9 cellular contexts compared by ENCODE assay signal in genomic region chr9:119963798-119964372, GRCh38.
DNase-seq lines count a peak whose midpoint lies in the region; ATAC-seq, FAIRE-seq and TF ChIP-seq lines count a peak whose summit lies in the region.
"Had no signal": no experiment of that assay in that cellular context is flagged by ENCODE, and none has a peak within 500 bp of the region (broad histone marks: within the 10 kb centered on the region; RNA-seq: fewer than 3 reads in every experiment).

No MANE protein-coding gene starts in this region.

- no peaks in the 10 kb centered on the region for H3K36me3 ChIP-seq in effector memory CD4-positive, alpha-beta T cell (ENCODE audit: control insufficient read depth, insufficient read depth, low read length)

- TF ChIP-seq CTCF in retinal pigment epithelial cell (conservative IDR thresholded peaks at IDR 0.05; ENCODE audit: low read depth, low read length): no peak

- no peaks in the 10 kb centered on the region for H3K9me3 ChIP-seq in effector memory CD4-positive, alpha-beta T cell (ENCODE audit: control insufficient read depth, low read length)

- ATAC-seq in HG02970 (IDR thresholded peaks at IDR 0.05; ENCODE audit: low FRiP score, unreplicated experiment): no peak

- H3K27me3 ChIP-seq in effector memory CD4-positive, alpha-beta T cell (replicated peaks; ENCODE audit: control insufficient read depth, insufficient read depth, low read length, poor library complexity, severe bottlenecking): no peaks in the 10 kb centered on the region

- no peak overlapping the region for H3K4me3 ChIP-seq in retinal pigment epithelial cell (ENCODE audit: low read length)
- H3K4me3 ChIP-seq in effector memory CD4-positive, alpha-beta T cell (ENCODE audit: insufficient read depth, low read depth, low read length, poor library complexity, severe bottlenecking): no peak overlapping the region

- FAIRE-seq in H54 (lab: Jason Lieb, UNC): peak; percentile 96

- DNase-seq in H54 (ENCODE audit: insufficient read length, low spot score): peak; percentile 92
- DNase-seq in RKO (ENCODE audit: low spot score): peak; percentile 49
- peak; percentile 93 for DNase-seq in fibroblast of peridontal ligament (ENCODE audit: extremely low read depth)
- DNase-seq in retinal pigment epithelial cell (ENCODE audit: low read depth): peak; percentile 97
- no peak for DNase-seq in effector memory CD4-positive, alpha-beta T cell
- DNase-seq in SHP77 (lab: John Stamatoyannopoulos, UW): no peak
- no peak for DNase-seq in NCI-H1105 (lab: John Stamatoyannopoulos, UW)
- DNase-seq: NCI-H187 treated with DMSO at 0.1 percent for 48 hours had no signal

- H3K27ac ChIP-seq in effector memory CD4-positive, alpha-beta T cell (ENCODE audit: insufficient read depth, low read length, poor library complexity, severe bottlenecking): no peak overlapping the region

- peak; percentile 69 for TF ChIP-seq POLR2A in H54 (IDR thresholded peaks at IDR 0.05; ENCODE audit: low read depth, low read length)

- H3K4me1 ChIP-seq in effector memory CD4-positive, alpha-beta T cell (ENCODE audit: control insufficient read depth, insufficient read depth, low read length, poor library complexity, severe bottlenecking): no peaks in the 10 kb centered on the region

Comparison
In these comparisons a context has a peak if more than half of its experiments do, and no peak if none do; other contexts are left out.
1. DNase-seq: peak in H54 (single experiment), RKO (single experiment), fibroblast of peridontal ligament (single experiment) and retinal pigment epithelial cell (single experiment); none in effector memory CD4-positive, alpha-beta T cell (0 of 3), SHP77 (0 of 2) and NCI-H1105 (single experiment).